In the genomic region with DNA sequence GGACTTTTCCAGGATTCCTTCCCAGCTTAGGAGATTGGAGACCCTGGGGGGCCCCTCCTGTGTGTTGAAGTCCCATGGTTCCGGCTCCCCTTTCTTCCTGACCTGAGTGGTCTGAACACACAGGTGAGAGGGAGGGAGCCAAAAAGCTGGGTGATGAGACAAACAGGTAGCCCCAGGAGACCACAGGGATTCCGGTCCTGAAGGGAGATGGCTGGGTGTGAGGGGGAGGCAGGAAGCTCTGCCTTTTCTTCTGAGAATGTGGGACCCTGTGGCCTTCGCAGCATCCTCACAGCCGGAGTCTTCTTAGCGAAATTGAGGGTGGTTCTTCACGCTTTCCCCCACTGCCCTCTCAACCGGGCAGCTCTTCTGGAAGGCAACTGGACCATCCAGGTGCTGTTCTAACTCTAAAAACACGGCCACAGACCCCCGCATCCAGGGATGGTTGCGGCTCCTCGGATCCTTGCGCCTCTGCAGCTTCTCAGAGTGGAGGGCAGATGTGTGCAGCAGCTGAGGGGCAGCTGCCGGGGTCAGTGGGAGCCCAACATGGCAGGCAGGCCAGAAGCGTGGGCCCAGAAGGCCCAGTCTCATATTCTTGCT, we compare ENCODE assay signal across 17 cellular contexts. TPM values are rescaled to one million over a fixed set of nuclear protein-coding genes. Genes with fewer than 3 reads are reported as not detected.
A peak's percentile ranks its signal among the peaks of the same experiment; 100 is the strongest.
DNase-seq lines count a peak whose midpoint lies in the region; ATAC-seq and TF ChIP-seq lines count a peak whose summit lies in the region.
"Had no signal": no experiment of that assay in that cellular context is flagged by ENCODE, and none has a peak within 500 bp of the region (broad histone marks: within the 10 kb centered on the region; RNA-seq: fewer than 3 reads in every experiment).

No MANE protein-coding gene starts in this region.

- H3K4me3 Mint-ChIP-seq in CD4-positive, alpha-beta T cell = peak overlapping the region; percentile 51

- no peaks in the 10 kb centered on the region for H3K27me3 Mint-ChIP-seq in CD4-positive, alpha-beta T cell

- ATAC-seq in CD4-positive, alpha-beta T cell (ENCODE audit: poor library complexity) = no peak
- no peak for ATAC-seq in GM21390 (IDR thresholded peaks at IDR 0.05; ENCODE audit: unreplicated experiment)
- ATAC-seq: Panc1 had no signal

- H3K36me3 ChIP-seq in BLaER1 (no peaks in the 10 kb centered on the region), osteoblast (ENCODE audit: insufficient read depth, low read length) (no peaks in the 10 kb centered on the region)
- H3K36me3 ChIP-seq: HAP-1 had no signal

- TF ChIP-seq CTCF in CD4-positive, alpha-beta T cell (IDR thresholded peaks at IDR 0.05) = no peak
- no peak for TF ChIP-seq CTCF in osteoblast (IDR thresholded peaks at IDR 0.05; ENCODE audit: extremely low read depth, low read depth, low read length)

- no peaks in the 10 kb centered on the region for H3K27me3 ChIP-seq in BLaER1
- H3K27me3 ChIP-seq in CD4-positive, alpha-beta T cell (ENCODE audit: control insufficient read depth, insufficient read depth, low read length) = no peaks in the 10 kb centered on the region
- H3K27me3 ChIP-seq in osteoblast (ENCODE audit: insufficient read depth, low read length) = no peaks in the 10 kb centered on the region

- peaks cover 4% of the 10 kb centered on the region for H3K79me2 ChIP-seq in osteoblast (ENCODE audit: insufficient read depth, low read length)

- H3K4me3 ChIP-seq in BLaER1 = no peak overlapping the region
- H3K4me3 ChIP-seq in osteoblast (ENCODE audit: insufficient read depth, low read length) = no peak overlapping the region
- H3K4me3 ChIP-seq: HAP-1 had no signal

- DNase-seq in CD4-positive, alpha-beta T cell = no peak
- DNase-seq in ecto neural progenitor cell (ENCODE audit: low spot score) (peak; percentile 45), osteoblast (ENCODE audit: insufficient read length, low spot score, missing footprints) (peak; percentile 39), A172 (ENCODE audit: low spot score) (no peak), T-helper 2 cell (no peak)
- DNase-seq: COR-L47, DMS153, EL, Kasumi-1, NCI-H187 treated with DMSO at 0.1 percent for 48 hours, NCI-H446, NCI-H748 treated with DMSO at 0.1 percent for 48 hours, SHP77 had no signal

- H2AFZ ChIP-seq in osteoblast (ENCODE audit: low read length) = no peak overlapping the region

- 0 out of 2 replicates have a peak overlapping the region, but pooled peaks have one; percentile 20 for H3K27ac ChIP-seq in BLaER1
- H3K27ac ChIP-seq in CD4-positive, alpha-beta T cell (ENCODE audit: low read depth, low read length) = no peak overlapping the region
- H3K27ac ChIP-seq in osteoblast (ENCODE audit: low read depth, low read length) = no peak overlapping the region

- no peak overlapping the region for H3K9ac ChIP-seq in BLaER1

- peaks cover 30% of the 10 kb centered on the region for H3K4me1 Mint-ChIP-seq in CD4-positive, alpha-beta T cell (ENCODE audit: low read depth)

- H3K36me3 Mint-ChIP-seq in CD4-positive, alpha-beta T cell (ENCODE audit: low read depth) = peaks cover 7% of the 10 kb centered on the region

- H3K4me2 ChIP-seq in BLaER1 = peak overlapping the region; percentile 62
- H3K4me2 ChIP-seq in osteoblast (ENCODE audit: insufficient read depth, low read length) = no peak overlapping the region

- no peak overlapping the region for H3K27ac Mint-ChIP-seq in CD4-positive, alpha-beta T cell

- intact Hi-C loops in CD4-positive, alpha-beta T cell (cut with DNase I, micrococcal nuclease) = loop anchor here (5.0 to 10.0 kb wide), 4 partner anchors 185 to 615 kb away; partner anchors contain the start of genes LPIN1 (in 1 of the 2), NOL10 (in 1 of the 2) and ROCK2 (in 1 of the 2)

- no peaks in the 10 kb centered on the region for H3K9me3 ChIP-seq in BLaER1
- H3K9me3 ChIP-seq in CD4-positive, alpha-beta T cell (ENCODE audit: control insufficient read depth, low read length) = no peaks in the 10 kb centered on the region
- H3K9me3 ChIP-seq in osteoblast (ENCODE audit: low read depth, low read length) = no peaks in the 10 kb centered on the region
- H3K9me3 ChIP-seq: HAP-1 had no signal

- H3K4me1 ChIP-seq in BLaER1 (peaks cover 50% of the 10 kb centered on the region), osteoblast (ENCODE audit: insufficient read depth, low read length) (peaks cover 6% of the 10 kb centered on the region)

- H4K20me1 ChIP-seq in BLaER1 (no peaks in the 10 kb centered on the region), osteoblast (ENCODE audit: insufficient read depth, low read length) (peaks cover 7% of the 10 kb centered on the region)

- CTCF ChIA-PET in CD4-positive, alpha-beta T cell (lab: Charles Lee) = interaction anchor here (1.6 kb wide), 1 partner anchor 27 kb away, joined by 5 read pairs; a partner anchor contains a TSS

- no peaks in the 10 kb centered on the region for H3K9me3 Mint-ChIP-seq in CD4-positive, alpha-beta T cell

- POLR2A ChIA-PET in CD4-positive, alpha-beta T cell (lab: Charles Lee) = no interaction called here

RNA-seq across cellular contexts. Expression of gene SLC66A3, which starts 4.4 kb away (rescaled TPM):
- total RNA-seq in CD4-positive, alpha-beta T cell = 1 to 10 TPM; 6.9 to 7.3 TPM
- total RNA-seq in osteoblast = 65.1 and 68.8 TPM in 2 replicates
- 26.2 and 29.7 TPM in 2 replicates for total RNA-seq in A172 (2014; rRNA removed; shearing (Covaris generic))

Comparison
In these comparisons a context has a peak if more than half of its experiments do, and no peak if none do; other contexts are left out.
1. DNase-seq: peak in ecto neural progenitor cell (single experiment) and osteoblast (single experiment); none in CD4-positive, alpha-beta T cell (0 of 10), A172 (single experiment) and T-helper 2 cell (0 of 5).